8 cellular contexts compared by ENCODE assay signal in the genomic region with DNA sequence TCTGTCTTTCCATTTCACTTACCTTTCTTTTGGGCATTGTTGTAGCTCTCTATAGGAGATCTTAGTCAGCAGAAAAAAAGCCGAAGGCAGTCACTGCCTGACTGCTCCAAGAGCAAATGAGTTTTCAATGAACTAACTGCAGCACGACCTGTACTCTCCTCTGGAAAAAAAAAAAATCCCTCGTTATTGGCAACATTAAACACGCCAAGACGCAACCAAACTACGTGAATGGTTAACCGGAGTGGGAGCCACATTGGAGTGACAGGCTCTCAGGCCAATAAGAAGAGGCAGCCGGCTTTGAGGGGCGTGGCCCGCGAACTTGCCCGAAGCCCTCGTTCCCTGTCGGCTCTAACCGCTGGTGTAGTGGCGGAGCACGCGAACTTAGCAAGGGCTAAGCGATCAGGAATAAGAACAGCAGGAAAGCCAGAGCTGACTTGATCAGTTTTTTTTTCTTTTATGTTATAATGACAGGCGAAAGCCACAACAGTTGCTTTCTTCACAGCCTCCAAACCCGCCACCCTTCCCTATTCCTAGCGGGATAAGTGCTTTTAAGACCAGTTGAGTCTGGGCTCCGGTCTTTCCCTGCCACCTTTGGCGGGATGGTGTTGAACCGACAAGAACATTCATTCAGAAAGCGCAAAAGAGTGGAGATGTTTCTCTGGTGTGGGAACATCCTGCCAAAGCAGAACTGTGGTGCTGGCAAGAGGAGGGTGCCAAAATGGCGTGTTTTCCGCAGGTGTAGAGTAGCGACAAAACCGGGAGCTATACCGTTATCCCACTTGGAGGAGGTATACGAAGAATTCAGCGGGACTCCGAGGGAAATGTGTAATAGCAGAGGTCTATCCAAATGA.
DNase-seq lines count a peak whose midpoint lies in the region; ATAC-seq and TF ChIP-seq lines count a peak whose summit lies in the region.

No MANE protein-coding gene starts in this region.

- H3K27me3 Mint-ChIP-seq in Calu3 (ENCODE audit: unreplicated experiment): no peaks in the 10 kb centered on the region
- H3K27me3 Mint-ChIP-seq in nephron (ENCODE audit: low read depth): peaks cover 29% of the 10 kb centered on the region

- H3K4me3 Mint-ChIP-seq in Calu3 (ENCODE audit: low read depth, unreplicated experiment): peak overlapping the region; percentile 90
- peak overlapping the region; percentile 91 to 94 (median 93) for H3K4me3 Mint-ChIP-seq in nephron

- H3K4me3 ChIP-seq in fibroblast of villous mesenchyme (ENCODE audit: low read depth, low read length): peak overlapping the region; percentile 64

- H3K27ac Mint-ChIP-seq in Calu3 (ENCODE audit: unreplicated experiment) (peak overlapping the region; percentile 82), nephron (peak overlapping the region; percentile 64 to 93 (median 91))

- H3K9me3 Mint-ChIP-seq in Calu3 (ENCODE audit: low read depth, unreplicated experiment) (no peaks in the 10 kb centered on the region), nephron (no peaks in the 10 kb centered on the region)

- no TSS peak for BruUV-seq in Calu3 (replicated peaks; lab: Mats Ljungman, UMichigan)

- TF ChIP-seq CTCF in Calu3 (IDR thresholded peaks at IDR 0.05; ENCODE audit: unreplicated experiment): no peak
- no peak for TF ChIP-seq CTCF in RWPE1 (conservative IDR thresholded peaks at IDR 0.05; ENCODE audit: low read depth)
- no peak for TF ChIP-seq CTCF in fibroblast of villous mesenchyme (IDR thresholded peaks at IDR 0.05; ENCODE audit: insufficient read depth, low read depth, low read length)
- TF ChIP-seq CTCF in nephron (IDR thresholded peaks at IDR 0.05; ENCODE audit: unreplicated experiment in 3 of 3): no peak

- peaks cover 9% of the 10 kb centered on the region for H3K4me1 Mint-ChIP-seq in Calu3 (ENCODE audit: low read depth, unreplicated experiment)
- peaks cover 5% of the 10 kb centered on the region for H3K4me1 Mint-ChIP-seq in nephron

- peak; percentile 98 for ATAC-seq in GM21423 (IDR thresholded peaks at IDR 0.05; ENCODE audit: unreplicated experiment)

- intact Hi-C loops in Calu3 (cut with micrococcal nuclease; ENCODE audit: unreplicated experiment): loop anchor here (2.0 to 5.0 kb wide), 2 partner anchors 81 to 245 kb away; partner anchors contain the start of genes HMGN5 and SH3BGRL

- CTCF ChIA-PET in Calu3 (lab: Charles Lee): interaction anchor here (0.6 to 0.7 kb wide), 3 partner anchors 78 to 1281 kb away, joined by 3 read pairs; no protein-coding TSS in a partner anchor
- CTCF ChIA-PET in RWPE1 (lab: Yijun Ruan, JAX): no interaction called here

- no peak overlapping the region for H3K27ac ChIP-seq in RWPE1

- DNase-seq in Calu3: peak; percentile 91
- peak; percentile 0 to 93 (median 80) for DNase-seq in HUDEP-2 (lab: John Stamatoyannopoulos, UW; ENCODE audit: unreplicated experiment in 76 of 76)
- DNase-seq in RWPE1 (ENCODE audit: low spot score): peak; percentile 90
- peak; percentile 78 for DNase-seq in activated effector memory CD4-positive, alpha-beta T cell treated with Interleukin-2 at 50 U/mL for 16 hours
- peak; percentile 87 for DNase-seq in fibroblast of villous mesenchyme (ENCODE audit: low read depth)
- peak; percentile 82 for DNase-seq in stimulated activated naive CD4-positive, alpha-beta T cell treated with Interleukin-2 at 50 U/mL for 16 hours (lab: John Stamatoyannopoulos, UW)

- H3K36me3 Mint-ChIP-seq in Calu3 (ENCODE audit: insufficient read depth, unreplicated experiment): peaks cover 19% of the 10 kb centered on the region
- no peaks in the 10 kb centered on the region for H3K36me3 Mint-ChIP-seq in nephron (ENCODE audit: low read depth)

- POLR2A ChIA-PET in RWPE1 (lab: Yijun Ruan, JAX; ENCODE audit: low non-redundant PET): no interaction called here
